29 cellular contexts compared by ENCODE assay signal in genomic region chr2:52724585-52724984, GRCh38.
"Had no signal": no experiment of that assay in that cellular context is flagged by ENCODE, and none has a peak within 500 bp of the region (broad histone marks: within the 10 kb centered on the region; RNA-seq: fewer than 3 reads in every experiment).

No MANE protein-coding gene starts in this region.

- H3K4me3 Mint-ChIP-seq: activated B cell treated with CpG ODN at 0.5 μM for 24 hours; activated CD8-positive, alpha-beta T cell treated with anti-CD3 and anti-CD28 coated beads for 36 hours; activated naive CD8-positive, alpha-beta T cell; activated T-cell treated with anti-CD3 and anti-CD28 coated beads, Interleukin-2, amount 50 U/mL, for 4 hours; activated T-helper 17 cell treated with anti-CD3 and anti-CD28 coated beads, Interleukin-2, amount 50 U/mL, for 72 hours; central memory CD8-positive, alpha-beta T cell; dendritic cell treated with granulocyte-macrophage colony-stimulating factor and Interleukin-4, amounts not matched to agents 40 ng/mL and 50 ng/mL, for 4 days; effector memory CD8-positive, alpha-beta T cell had no signal

- H3K27me3 Mint-ChIP-seq: activated B cell treated with CpG ODN at 0.5 μM for 24 hours; activated CD8-positive, alpha-beta T cell treated with anti-CD3 and anti-CD28 coated beads for 36 hours; activated naive CD8-positive, alpha-beta T cell; activated T-helper 17 cell treated with anti-CD3 and anti-CD28 coated beads, Interleukin-2, amount 50 U/mL, for 72 hours; central memory CD8-positive, alpha-beta T cell; dendritic cell treated with granulocyte-macrophage colony-stimulating factor and Interleukin-4, amounts not matched to agents 40 ng/mL and 50 ng/mL, for 4 days; effector memory CD8-positive, alpha-beta T cell had no signal

- H3K36me3 Mint-ChIP-seq: activated naive CD8-positive, alpha-beta T cell had no signal

- H3K9me3 ChIP-seq: gastrocnemius medialis had no signal

- H3K4me1 Mint-ChIP-seq: activated B cell treated with CpG ODN at 0.5 μM for 24 hours; activated T-helper 17 cell treated with anti-CD3 and anti-CD28 coated beads, Interleukin-2, amount 50 U/mL, for 72 hours; central memory CD8-positive, alpha-beta T cell had no signal

- H3K27ac Mint-ChIP-seq: activated B cell treated with CpG ODN at 0.5 μM for 24 hours; activated CD8-positive, alpha-beta T cell treated with anti-CD3 and anti-CD28 coated beads for 36 hours; activated naive CD8-positive, alpha-beta T cell; activated T-helper 17 cell treated with anti-CD3 and anti-CD28 coated beads, Interleukin-2, amount 50 U/mL, for 72 hours; dendritic cell treated with granulocyte-macrophage colony-stimulating factor and Interleukin-4, amounts not matched to agents 40 ng/mL and 50 ng/mL, for 4 days; effector memory CD8-positive, alpha-beta T cell had no signal

- H3K4me1 ChIP-seq: esophagus muscularis mucosa, foreskin keratinocyte, gastrocnemius medialis, heart left ventricle had no signal

- H3K36me3 ChIP-seq: brain microvascular endothelial cell, esophagus muscularis mucosa, gastrocnemius medialis, heart left ventricle had no signal

- DNase-seq: activated B cell treated with CpG ODN at 0.5 μM for 24 hours; activated CD4-positive, alpha-beta T cell treated with anti-CD3 and anti-CD28 coated beads for 48 hours; activated CD4-positive, alpha-beta T cell treated with anti-CD3 and anti-CD28 coated beads, Interleukin-2, amount 50 U/mL, for 1 hour; activated CD4-positive, alpha-beta T cell treated with anti-CD3 and anti-CD28 coated beads, Interleukin-2, amount 50 U/mL, for 48 hours; activated CD8-positive, alpha-beta memory T cell treated with anti-CD3 and anti-CD28 coated beads for 24 hours; activated CD8-positive, alpha-beta T cell treated with anti-CD3 and anti-CD28 coated beads for 36 hours; activated effector memory CD4-positive, alpha-beta T cell treated with Interleukin-2 at 50 U/mL for 16 hours; activated gamma-delta T cell treated with Interleukin-2 at 50 U/mL for 16 hours; activated naive CD4-positive, alpha-beta T cell treated with anti-CD3 and anti-CD28 coated beads, Interleukin-2, amount 50 U/mL, for 16 hours; activated naive CD4-positive, alpha-beta T cell treated with Interleukin-2 at 50 U/mL for 16 hours; activated T-cell treated with anti-CD3 and anti-CD28 coated beads, Interleukin-2, amount 50 U/mL, for 4 hours; amniotic stem cell; anterior cingulate cortex; brain microvascular endothelial cell; dorsolateral prefrontal cortex; effector memory CD8-positive, alpha-beta T cell; erythroblast; foreskin keratinocyte; gastrocnemius medialis; glutamatergic neuron; heart left ventricle; T-helper 2 cell had no signal

- H3K27ac ChIP-seq: brain microvascular endothelial cell, coronary artery, dorsolateral prefrontal cortex, esophagus muscularis mucosa, foreskin keratinocyte, gastrocnemius medialis, heart left ventricle had no signal

- ATAC-seq: activated CD4-positive, CD25-positive, alpha-beta regulatory T cell treated with anti-CD3 and anti-CD28 coated beads, Interleukin-2, amount 50 U/mL, for 24 hours; activated CD8-positive, alpha-beta T cell treated with anti-CD3 and anti-CD28 coated beads for 36 hours; activated T-cell treated with anti-CD3 and anti-CD28 coated beads, Interleukin-2, amount 50 U/mL, for 4 hours; activated T-helper 17 cell treated with anti-CD3 and anti-CD28 coated beads, Interleukin-2, amount 50 U/mL, for 72 hours; effector memory CD8-positive, alpha-beta T cell; foreskin keratinocyte; gastrocnemius medialis; heart left ventricle had no signal

- H3K27me3 ChIP-seq: brain microvascular endothelial cell, dorsolateral prefrontal cortex, esophagus muscularis mucosa, foreskin keratinocyte, gastrocnemius medialis, heart left ventricle had no signal

- H3K4me3 ChIP-seq: coronary artery, esophagus muscularis mucosa, gastrocnemius medialis, heart left ventricle had no signal
